1 cellular context compared by ENCODE assay signal in the genomic region with DNA sequence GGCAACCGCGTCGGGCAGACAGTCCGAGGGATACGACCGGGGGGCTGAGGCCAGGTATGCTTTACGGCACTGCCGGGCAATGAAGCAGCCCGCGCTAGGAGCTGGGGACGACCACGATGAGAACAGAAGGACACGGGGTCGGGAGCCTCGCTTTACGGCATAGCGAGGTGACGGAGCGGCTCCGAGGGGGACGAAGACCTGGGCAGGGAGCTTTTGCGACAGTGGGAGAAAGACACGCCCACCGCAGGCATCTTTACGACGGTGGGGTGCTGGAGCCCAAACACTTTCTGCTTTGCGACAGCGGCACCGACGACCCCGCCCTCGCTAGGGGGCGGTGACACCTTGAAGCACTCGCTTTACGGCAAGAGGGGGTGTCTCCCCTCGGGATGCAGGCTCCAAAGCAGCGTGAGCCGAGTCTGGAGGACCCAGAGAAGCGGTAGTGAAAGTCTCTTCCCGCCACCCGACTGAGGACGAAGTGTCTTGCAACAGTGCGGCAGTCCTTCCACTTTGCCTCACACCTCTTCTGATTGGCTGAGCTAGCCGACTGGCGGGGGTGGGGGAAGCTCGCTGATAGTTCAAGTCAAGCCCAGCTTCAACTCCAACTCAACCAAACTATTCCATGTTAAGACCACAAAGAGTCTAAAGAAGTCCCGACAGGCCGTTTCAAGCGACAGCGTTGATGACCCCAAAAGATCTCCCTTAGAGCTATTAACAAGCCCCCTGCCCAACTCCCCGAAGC.
TF ChIP-seq lines count a peak whose summit lies in the region.

No MANE protein-coding gene starts in this region.

TF ChIP-seq in IMR-90, 13 proteins besides CTCF, POLR2A, EP300 and RAD21:
- TF ChIP-seq BHLHE40 (IDR thresholded peaks at IDR 0.05; ENCODE audit: low read depth, low read length) (no peak), CEBPB (IDR thresholded peaks at IDR 0.05; ENCODE audit: low read depth, low read length) (0 out of 2 replicates have a peak, but pooled peaks have one; percentile 0), MXI1 (IDR thresholded peaks at IDR 0.05; ENCODE audit: borderline replicate concordance, low read depth, low read length) (peak; percentile 60), CHD1 (IDR thresholded peaks at IDR 0.05; ENCODE audit: low read depth, low read length) (no peak), SMC3 (IDR thresholded peaks at IDR 0.05; ENCODE audit: low read depth, low read length) (no peak), NFE2L2 (IDR thresholded peaks at IDR 0.05; ENCODE audit: low read depth, low read length) (no peak), FOS (IDR thresholded peaks at IDR 0.05; ENCODE audit: low read depth, low read length) (no peak), RCOR1 (IDR thresholded peaks at IDR 0.05; ENCODE audit: insufficient replicate concordance, low read length) (no peak), RFX5 (IDR thresholded peaks at IDR 0.05; ENCODE audit: low read depth, low read length) (no peak), ELK1 (IDR thresholded peaks at IDR 0.05; ENCODE audit: borderline replicate concordance, low read depth, low read length) (no peak), MAZ (IDR thresholded peaks at IDR 0.05; ENCODE audit: borderline replicate concordance, low read depth, low read length) (peak; percentile 73), MAFK (IDR thresholded peaks at IDR 0.05; ENCODE audit: low read depth, low read length) (no peak)
- TF ChIP-seq, protein P1, sequence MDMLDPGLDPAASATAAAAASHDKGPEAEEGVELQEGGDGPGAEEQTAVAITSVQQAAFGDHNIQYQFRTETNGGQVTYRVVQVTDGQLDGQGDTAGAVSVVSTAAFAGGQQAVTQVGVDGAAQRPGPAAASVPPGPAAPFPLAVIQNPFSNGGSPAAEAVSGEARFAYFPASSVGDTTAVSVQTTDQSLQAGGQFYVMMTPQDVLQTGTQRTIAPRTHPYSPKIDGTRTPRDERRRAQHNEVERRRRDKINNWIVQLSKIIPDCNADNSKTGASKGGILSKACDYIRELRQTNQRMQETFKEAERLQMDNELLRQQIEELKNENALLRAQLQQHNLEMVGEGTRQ (IDR thresholded peaks at IDR 0.05; ENCODE audit: low read depth, low read length), result peak; percentile 23; the same call in 1 of the 2 replicates
